ENCODE assay signal across 9 cellular contexts in the genomic region with DNA sequence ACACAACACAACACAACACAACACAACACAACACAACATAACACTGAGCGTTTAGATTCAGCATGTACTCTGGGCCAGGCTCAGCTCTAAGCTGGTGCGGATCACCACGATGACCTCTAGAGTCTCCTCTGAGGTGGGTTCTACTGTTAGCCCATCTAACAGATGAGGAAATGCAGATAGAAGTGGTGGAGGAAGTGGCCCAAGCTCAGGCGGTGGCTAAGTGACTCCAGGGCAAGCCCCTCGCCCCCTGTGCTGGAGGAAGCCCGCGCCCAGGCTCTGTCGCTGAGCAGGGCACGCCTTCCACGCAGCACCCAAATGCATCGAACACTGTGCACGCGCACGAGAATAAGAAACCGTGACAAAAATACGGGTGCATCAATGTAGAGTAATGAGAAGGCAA. TPM values are rescaled to one million over a fixed set of nuclear protein-coding genes. Genes with fewer than 3 reads are reported as not detected.
DNase-seq lines count a peak whose midpoint lies in the region; ATAC-seq and TF ChIP-seq lines count a peak whose summit lies in the region.
"Had no signal": no experiment of that assay in that cellular context is flagged by ENCODE, and none has a peak within 500 bp of the region (broad histone marks: within the 10 kb centered on the region; RNA-seq: fewer than 3 reads in every experiment).

No MANE protein-coding gene starts in this region.

- ATAC-seq in stimulated activated naive CD8-positive, alpha-beta T cell treated with anti-CD3 and anti-CD28 coated beads, Interleukin-15, amount 100 ng/mL, for 72 hours, result peak; percentile 23
- no peak for ATAC-seq in GM21367 (IDR thresholded peaks at IDR 0.05; ENCODE audit: unreplicated experiment)

- H3K4me1 Mint-ChIP-seq in activated T-cell treated with anti-CD3 and anti-CD28 coated beads, Interleukin-2, amount 50 U/mL, for 24 hours (ENCODE audit: low read depth), result peaks cover 32% of the 10 kb centered on the region
- H3K4me1 Mint-ChIP-seq in stimulated activated naive CD8-positive, alpha-beta T cell treated with anti-CD3 and anti-CD28 coated beads, Interleukin-15, amount 100 ng/mL, for 72 hours, result peaks cover 43% of the 10 kb centered on the region

- no peaks in the 10 kb centered on the region for H3K36me3 ChIP-seq in fibroblast of lung (ENCODE audit: control insufficient read depth, insufficient read depth, low read length)
- H3K36me3 ChIP-seq: uterus had no signal

- H3K27me3 Mint-ChIP-seq in activated T-cell treated with anti-CD3 and anti-CD28 coated beads, Interleukin-2, amount 50 U/mL, for 24 hours, result peaks cover 14% of the 10 kb centered on the region
- H3K27me3 Mint-ChIP-seq in stimulated activated naive CD8-positive, alpha-beta T cell treated with anti-CD3 and anti-CD28 coated beads, Interleukin-15, amount 100 ng/mL, for 72 hours, result peaks cover 7% of the 10 kb centered on the region

- no peak overlapping the region for H3K27ac Mint-ChIP-seq in activated T-cell treated with anti-CD3 and anti-CD28 coated beads, Interleukin-2, amount 50 U/mL, for 24 hours
- no peak overlapping the region for H3K27ac Mint-ChIP-seq in stimulated activated naive CD8-positive, alpha-beta T cell treated with anti-CD3 and anti-CD28 coated beads, Interleukin-15, amount 100 ng/mL, for 72 hours

- no peak for TF ChIP-seq CTCF in fibroblast of lung (conservative IDR thresholded peaks at IDR 0.05 in 1 of 2, IDR thresholded peaks at IDR 0.05 in 1 of 2; ENCODE audit: low read depth in 1 of 2, low read length in 2 of 2)

- H3K4me1 ChIP-seq in fibroblast of lung (ENCODE audit: control insufficient read depth, extremely low read depth, insufficient read depth, low read length), result peaks cover 3% of the 10 kb centered on the region

- H2AFZ ChIP-seq in fibroblast of lung (ENCODE audit: low read length), result peak overlapping the region; percentile 69

- no peak overlapping the region for H3K27ac ChIP-seq in fibroblast of lung (ENCODE audit: insufficient read depth, low read length)

- DNase-seq in activated T-cell treated with anti-CD3 and anti-CD28 coated beads, Interleukin-2, amount 50 U/mL, for 24 hours, result peak; percentile 35
- DNase-seq in activated T-cell treated with anti-CD3 and anti-CD28 coated beads for 4 hours (no peak), OCI-M1 (lab: John Stamatoyannopoulos, UW) (peak; percentile 66), fibroblast of lung (ENCODE audit: low read depth in 2 of 2) (no peak), NCI-H82 treated with DMSO at 0.1 percent for 48 hours (lab: John Stamatoyannopoulos, UW; ENCODE audit: unreplicated experiment) (no peak), iPS-NIHi11 (ENCODE audit: low spot score) (no peak)
- no peak for DNase-seq in stimulated activated naive CD8-positive, alpha-beta T cell treated with anti-CD3 and anti-CD28 coated beads, Interleukin-15, amount 100 ng/mL, for 72 hours

- peak overlapping the region; percentile 72 for H3K4me3 Mint-ChIP-seq in activated T-cell treated with anti-CD3 and anti-CD28 coated beads, Interleukin-2, amount 50 U/mL, for 24 hours
- H3K4me3 Mint-ChIP-seq in stimulated activated naive CD8-positive, alpha-beta T cell treated with anti-CD3 and anti-CD28 coated beads, Interleukin-15, amount 100 ng/mL, for 72 hours, result peak overlapping the region; percentile 86 to 87

- no peak overlapping the region for H3K9ac ChIP-seq in fibroblast of lung (ENCODE audit: insufficient read depth, low read length)

- H3K9me3 ChIP-seq in fibroblast of lung (ENCODE audit: control insufficient read depth, insufficient read depth, low read depth, low read length), result no peaks in the 10 kb centered on the region
- H3K9me3 ChIP-seq: uterus had no signal

- no peak overlapping the region for H3K4me2 ChIP-seq in fibroblast of lung (ENCODE audit: extremely low read depth, insufficient read depth, low read length)

- H3K4me3 ChIP-seq in fibroblast of lung (replicated peaks in 1 of 4; ENCODE audit: control extremely low read depth in 1 of 4, insufficient read depth in 1 of 4, low read depth in 3 of 4, low read length in 4 of 4), result peak overlapping the region in 2 of 4 experiments; percentile 26 to 57

- no peaks in the 10 kb centered on the region for H3K36me3 Mint-ChIP-seq in activated T-cell treated with anti-CD3 and anti-CD28 coated beads, Interleukin-2, amount 50 U/mL, for 24 hours (ENCODE audit: low read depth)

- H3K9me3 Mint-ChIP-seq in activated T-cell treated with anti-CD3 and anti-CD28 coated beads, Interleukin-2, amount 50 U/mL, for 24 hours, result no peaks in the 10 kb centered on the region
- H3K9me3 Mint-ChIP-seq in stimulated activated naive CD8-positive, alpha-beta T cell treated with anti-CD3 and anti-CD28 coated beads, Interleukin-15, amount 100 ng/mL, for 72 hours, result no peaks in the 10 kb centered on the region

- no peaks in the 10 kb centered on the region for H4K20me1 ChIP-seq in fibroblast of lung (ENCODE audit: control insufficient read depth, extremely low read depth, insufficient read depth, low read length)

- H3K27me3 ChIP-seq in fibroblast of lung (ENCODE audit: control insufficient read depth, insufficient read depth, low read length), result no peaks in the 10 kb centered on the region
- H3K27me3 ChIP-seq: uterus had no signal

- no peaks in the 10 kb centered on the region for H3K79me2 ChIP-seq in fibroblast of lung (ENCODE audit: control insufficient read depth, insufficient read depth, low read length)

RNA-seq across cellular contexts. Expression of gene CDKN2AIP, which starts 45.3 kb away (rescaled TPM):
- 19.0 and 20.5 TPM in 2 replicates for total RNA-seq in fibroblast of lung
- 15.4 and 15.6 TPM in 2 replicates for polyA plus RNA-seq in fibroblast of lung
- polyA plus RNA-seq in fibroblast of lung (2012), result 10.4 and 12.7 TPM in 2 replicates
- polyA minus RNA-seq in fibroblast of lung (ENCODE audit: low replicate concordance), result 0.19 and 6.1 TPM in 2 replicates

Comparison
In these comparisons a context has a peak if more than half of its experiments do, and no peak if none do; other contexts are left out.
1. DNase-seq: peak in activated T-cell treated with anti-CD3 and anti-CD28 coated beads, Interleukin-2, amount 50 U/mL, for 24 hours (single experiment) and OCI-M1 (single experiment); none in activated T-cell treated with anti-CD3 and anti-CD28 coated beads for 4 hours (single experiment), fibroblast of lung (0 of 2), stimulated activated naive CD8-positive, alpha-beta T cell treated with anti-CD3 and anti-CD28 coated beads, Interleukin-15, amount 100 ng/mL, for 72 hours (0 of 2), NCI-H82 treated with DMSO at 0.1 percent for 48 hours (single experiment) and iPS-NIHi11 (single experiment).